8 cellular contexts compared by ENCODE assay signal in the genomic region with DNA sequence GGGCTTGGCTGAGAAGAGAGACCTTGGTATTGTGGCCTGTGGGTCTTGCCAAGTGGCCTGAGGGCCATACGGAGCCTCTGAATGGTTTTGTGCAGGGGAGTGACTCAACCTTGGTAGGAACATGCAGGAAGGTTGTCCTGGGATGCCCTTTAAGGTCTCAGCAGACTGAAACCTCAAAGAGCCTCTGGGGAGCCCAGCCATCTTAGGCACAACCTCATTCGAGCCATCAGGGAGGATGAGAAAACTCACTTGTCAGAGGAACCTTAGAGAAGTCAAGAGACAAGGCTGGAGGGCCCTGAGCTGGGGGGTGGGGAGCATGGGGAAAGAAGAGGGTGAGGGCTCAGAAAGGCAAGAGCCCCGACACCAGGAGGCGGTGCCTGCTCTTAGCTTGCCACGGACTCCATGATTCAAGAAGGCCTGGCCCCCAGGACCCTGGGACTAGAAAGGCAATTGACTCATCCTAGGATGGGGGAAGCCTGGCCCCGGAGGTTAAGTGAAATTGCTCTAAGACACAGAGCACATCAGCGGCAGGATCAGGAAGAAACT. TPM values are rescaled to one million over a fixed set of nuclear protein-coding genes. Genes with fewer than 3 reads are reported as not detected.
DNase-seq lines count a peak whose midpoint lies in the region; ATAC-seq and TF ChIP-seq lines count a peak whose summit lies in the region.

No MANE protein-coding gene starts in this region.

- intact Hi-C loops in breast epithelium (cut with DNase I; ENCODE audit: low total_unique reads) (no loop called here), lower lobe of right lung (cut with DNase I) (no loop called here)

- H3K79me2 ChIP-seq in OCI-LY3 (ENCODE audit: low read length), result no peaks in the 10 kb centered on the region

- H3K36me3 Mint-ChIP-seq in T-helper 1 cell treated with Interleukin-12 subunit alpha and Interleukin-12 subunit beta and Interleukin-4 antibody, amounts not matched to agents 30 μg/mL and 1 μg/mL, for 36 hours (ENCODE audit: low read depth), result peaks cover 13% of the 10 kb centered on the region

- H3K9me3 ChIP-seq in OCI-LY3 (ENCODE audit: insufficient read depth, low read length) (no peaks in the 10 kb centered on the region), breast epithelium (no peaks in the 10 kb centered on the region), lower lobe of right lung (no peaks in the 10 kb centered on the region), tibial nerve (no peaks in the 10 kb centered on the region)

- H3K4me3 ChIP-seq in OCI-LY3 (ENCODE audit: low read length), result peak overlapping the region; percentile 87
- peak overlapping the region; percentile 56 to 89 (median 82) for H3K4me3 ChIP-seq in breast epithelium
- peak overlapping the region; percentile 63 for H3K4me3 ChIP-seq in lower lobe of right lung
- peak overlapping the region in 3 of 4 donors; percentile 54 to 79 (median 61) for H3K4me3 ChIP-seq in tibial nerve

- H3K4me1 ChIP-seq in OCI-LY3 (ENCODE audit: low read length) (peaks cover 36% of the 10 kb centered on the region), breast epithelium (peaks cover 4 to 7% of the 10 kb centered on the region in 2 donors), lower lobe of right lung (peaks cover 56% of the 10 kb centered on the region), tibial nerve (peaks cover 0 to 49% (median 17%) of the 10 kb centered on the region in 4 donors)

- no peaks in the 10 kb centered on the region for H3K27me3 Mint-ChIP-seq in T-helper 1 cell treated with Interleukin-12 subunit alpha and Interleukin-12 subunit beta and Interleukin-4 antibody, amounts not matched to agents 30 μg/mL and 1 μg/mL, for 36 hours (ENCODE audit: low read depth)

- H3K27ac ChIP-seq in OCI-LY3 (ENCODE audit: low read length) (peak overlapping the region; percentile 86), breast epithelium (peak overlapping the region; percentile 97), lower lobe of right lung (peak overlapping the region; percentile 91), tibial nerve (peak overlapping the region; percentile 75 to 97 (median 91))

- H3K4me2 ChIP-seq in OCI-LY3 (ENCODE audit: low read length), result peak overlapping the region; percentile 98

- peak overlapping the region; percentile 86 for H3K4me3 Mint-ChIP-seq in T-helper 1 cell treated with Interleukin-12 subunit alpha and Interleukin-12 subunit beta and Interleukin-4 antibody, amounts not matched to agents 30 μg/mL and 1 μg/mL, for 36 hours

- peaks cover 58% of the 10 kb centered on the region for H3K4me1 Mint-ChIP-seq in T-helper 1 cell treated with Interleukin-12 subunit alpha and Interleukin-12 subunit beta and Interleukin-4 antibody, amounts not matched to agents 30 μg/mL and 1 μg/mL, for 36 hours (ENCODE audit: low read depth)

- peak overlapping the region; percentile 100 for H3K27ac Mint-ChIP-seq in T-helper 1 cell treated with Interleukin-12 subunit alpha and Interleukin-12 subunit beta and Interleukin-4 antibody, amounts not matched to agents 30 μg/mL and 1 μg/mL, for 36 hours

- H3K27me3 ChIP-seq in OCI-LY3 (ENCODE audit: low read depth, low read length), result no peaks in the 10 kb centered on the region
- no peaks in the 10 kb centered on the region for H3K27me3 ChIP-seq in breast epithelium
- no peaks in the 10 kb centered on the region for H3K27me3 ChIP-seq in lower lobe of right lung (ENCODE audit: low read depth)
- H3K27me3 ChIP-seq in tibial nerve, result no peaks in the 10 kb centered on the region

- WGBS in tibial nerve, 2 donors, result 50 to 55% methylated on average over 7 of the region's 7 CpGs

- no peak for TF ChIP-seq POLR2A in breast epithelium (IDR thresholded peaks at IDR 0.05)
- TF ChIP-seq POLR2A in tibial nerve (IDR thresholded peaks at IDR 0.05), result no peak

- H3K9me3 Mint-ChIP-seq in T-helper 1 cell treated with Interleukin-12 subunit alpha and Interleukin-12 subunit beta and Interleukin-4 antibody, amounts not matched to agents 30 μg/mL and 1 μg/mL, for 36 hours, result no peaks in the 10 kb centered on the region

- ATAC-seq in HG02623 (IDR thresholded peaks at IDR 0.05; ENCODE audit: unreplicated experiment) (peak; percentile 10), lower lobe of right lung (no peak)

- TF ChIP-seq CTCF in OCI-LY3 (IDR thresholded peaks at IDR 0.05; ENCODE audit: low read depth, low read length) (no peak), breast epithelium (IDR thresholded peaks at IDR 0.05) (no peak), lower lobe of right lung (IDR thresholded peaks at IDR 0.05) (no peak), tibial nerve (IDR thresholded peaks at IDR 0.05) (no peak)

- DNase-seq in T-helper 1 cell (no peak), breast epithelium (ENCODE audit: low spot score in 2 of 2) (peak; percentile 65 to 75), lower lobe of right lung (no peak), tibial nerve (ENCODE audit: low spot score in 2 of 2) (no peak), middle frontal gyrus (ENCODE audit: extremely low spot score, low spot score) (no peak)

- TF ChIP-seq EP300 in tibial nerve (IDR thresholded peaks at IDR 0.05), result no peak

- no peaks in the 10 kb centered on the region for H3K36me3 ChIP-seq in OCI-LY3 (replicated peaks; ENCODE audit: low read depth, low read length)
- no peaks in the 10 kb centered on the region for H3K36me3 ChIP-seq in breast epithelium
- H3K36me3 ChIP-seq in lower lobe of right lung, result no peaks in the 10 kb centered on the region
- H3K36me3 ChIP-seq in tibial nerve, result no peaks in the 10 kb centered on the region

- H3K9ac ChIP-seq in OCI-LY3 (ENCODE audit: low read length), result peak overlapping the region; percentile 78

- H2AFZ ChIP-seq in OCI-LY3 (ENCODE audit: low read depth, low read length), result peak overlapping the region; percentile 65; the same call in 1 of the 2 replicates

- H4K20me1 ChIP-seq in OCI-LY3 (ENCODE audit: insufficient read depth, low read length), result no peaks in the 10 kb centered on the region

RNA-seq across cellular contexts. Expression of gene IFI6, which starts 13.0 kb away (rescaled TPM):
- 10 to 100 TPM; 18.7 to 50.6 (median 47.4) TPM for total RNA-seq in breast epithelium
- total RNA-seq in lower lobe of right lung, result 211 TPM
- total RNA-seq in tibial nerve, result 10 to 100 TPM; 28.2 to 79.3 (median 69.4) TPM

RNA-seq across cellular contexts. Expression of gene FGR, which starts 24.0 kb away (rescaled TPM):
- total RNA-seq in breast epithelium, result 10 to 100 TPM; 22.1 to 46.9 (median 24.3) TPM
- 193 TPM for total RNA-seq in lower lobe of right lung
- total RNA-seq in tibial nerve, result 10 to 100 TPM; 18.4 to 63.9 (median 22.6) TPM

RNA-seq across cellular contexts. Expression of gene AHDC1, which starts 55.1 kb away (rescaled TPM):
- total RNA-seq in breast epithelium (10 to 100 TPM; 10.7 to 17.1 (median 15.4) TPM), lower lobe of right lung (23.7 TPM), tibial nerve (10 to 100 TPM; 26.4 to 39.9 (median 34.6) TPM)

Comparison
In these comparisons a context has a peak if more than half of its experiments do, and no peak if none do; other contexts are left out.
1. DNase-seq: peak in breast epithelium (2 of 2); none in T-helper 1 cell (0 of 5), lower lobe of right lung (single experiment), tibial nerve (0 of 2) and middle frontal gyrus (single experiment).
2. Peak in every context shown above with its lines, with median percentiles within 50 percentile points of each other: H3K27ac ChIP-seq and H3K4me3 ChIP-seq.